ENCODE assay signal across 32 cellular contexts in the genomic region with DNA sequence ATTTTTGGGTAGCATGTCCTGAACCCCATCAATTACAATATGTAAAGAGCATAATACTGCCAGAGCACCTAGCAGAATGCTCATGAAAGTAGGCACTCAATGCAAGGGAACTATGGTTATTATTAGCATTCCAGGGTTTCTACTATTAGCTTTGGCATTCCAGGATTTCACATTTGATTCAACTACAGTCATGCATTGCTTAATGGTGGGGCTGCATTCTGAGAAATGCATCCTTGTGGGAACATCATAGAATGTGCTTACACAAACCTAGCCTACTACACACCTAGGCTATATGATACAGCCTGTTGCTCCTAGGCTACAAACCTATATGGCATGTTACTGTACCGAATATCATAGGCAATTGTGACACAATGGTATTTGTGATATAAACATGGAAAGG.
DNase-seq lines count a peak whose midpoint lies in the region; ATAC-seq, FAIRE-seq and TF ChIP-seq lines count a peak whose summit lies in the region.
"Had no signal": no experiment of that assay in that cellular context is flagged by ENCODE, and none has a peak within 500 bp of the region (broad histone marks: within the 10 kb centered on the region; RNA-seq: fewer than 3 reads in every experiment).

No MANE protein-coding gene starts in this region.

- H4K8ac ChIP-seq in IMR-90 (ENCODE audit: low read depth in 2 of 2, low read length in 2 of 2) = no peak overlapping the region

- no peak overlapping the region for H2BK20ac ChIP-seq in IMR-90 (ENCODE audit: low read depth, low read length)

- no peak overlapping the region for H2AK9ac ChIP-seq in IMR-90 (replicated peaks; ENCODE audit: low read depth, low read length, poor library complexity)

- BruUV-seq in IMR-90 (replicated peaks; lab: Mats Ljungman, UMichigan) = no TSS peak

- TF ChIP-seq CTCF in IMR-90 (conservative IDR thresholded peaks at IDR 0.05; ENCODE audit: low read depth, low read length) (no peak), Peyer's patch (IDR thresholded peaks at IDR 0.05) (no peak)

- no peak for TF ChIP-seq RAD21 in IMR-90 (IDR thresholded peaks at IDR 0.05; ENCODE audit: low read length)

- no peak overlapping the region for H2AK5ac ChIP-seq in IMR-90 (ENCODE audit: low read depth, low read length)

- H3K9me1 ChIP-seq in IMR-90 (ENCODE audit: insufficient read depth, low read length) = no peaks in the 10 kb centered on the region

- dilution Hi-C loops in IMR-90 (cut with HindIII; ENCODE audit: low sequenced_read_pairs, unreplicated experiment) = no loop called here

- H3K23ac ChIP-seq in IMR-90 (ENCODE audit: low read depth, low read length) = no peak overlapping the region

- peak; percentile 57 for ATAC-seq in IMR-90 (ENCODE audit: low read depth)
- ATAC-seq: activated CD4-positive, alpha-beta T cell treated with anti-CD3 and anti-CD28 coated beads for 36 hours; activated naive CD4-positive, alpha-beta T cell treated with anti-CD3 and anti-CD28 coated beads, Interleukin-2, amount 50 U/mL, for 72 hours; esophagus mucosa; GM23338; left lung had no signal

- H3K4me1 ChIP-seq in IMR-90 (ENCODE audit: control insufficient read depth, insufficient read depth, low read length) (peaks cover 3% of the 10 kb centered on the region), Peyer's patch (no peaks in the 10 kb centered on the region)
- H3K4me1 ChIP-seq: left lung, SJSA1, spleen had no signal

- no peak overlapping the region for H3K27ac ChIP-seq in IMR-90 (ENCODE audit: insufficient read depth, low read length)
- H3K27ac ChIP-seq in Peyer's patch = no peak overlapping the region
- H3K27ac ChIP-seq: coronary artery, left lung, right atrium auricular region, SJSA1, spleen, tibial artery, VCaP had no signal

- no peak overlapping the region for H2BK15ac ChIP-seq in IMR-90 (ENCODE audit: low read depth, low read length)

- H2BK120ac ChIP-seq in IMR-90 (ENCODE audit: low read depth, low read length) = no peak overlapping the region

- POLR2A ChIA-PET in IMR-90 (lab: Charles Lee; ENCODE audit: unreplicated experiment) = no interaction called here

- no peak overlapping the region for H3K14ac ChIP-seq in IMR-90 (replicated peaks; ENCODE audit: low read depth, low read length)

- TF ChIP-seq POLR2A in IMR-90 (IDR thresholded peaks at IDR 0.05; ENCODE audit: low read depth, low read length) = no peak
- no peak for TF ChIP-seq POLR2A in Peyer's patch (IDR thresholded peaks at IDR 0.05)

- no peak overlapping the region for H4K5ac ChIP-seq in IMR-90 (ENCODE audit: low read depth, low read length)

- no peak overlapping the region for H4K91ac ChIP-seq in IMR-90 (ENCODE audit: insufficient read depth, low read depth, low read length)

- no peak overlapping the region for H2BK5ac ChIP-seq in IMR-90 (ENCODE audit: low read depth, low read length, poor library complexity, severe bottlenecking)

- no peak overlapping the region for H3K56ac ChIP-seq in IMR-90 (ENCODE audit: extremely low read depth, insufficient read depth, low read length)

- H3K79me1 ChIP-seq in IMR-90 (ENCODE audit: low read depth in 1 of 2, low read length in 2 of 2) = no peaks in the 10 kb centered on the region

- DNase-seq in AG20443 (ENCODE audit: low spot score) (peak; percentile 27), IMR-90 (peak; percentile 71), fibroblast of gingiva (ENCODE audit: low read depth) (peak; percentile 12), non-pigmented ciliary epithelial cell (ENCODE audit: low read depth) (peak; percentile 8), Peyer's patch (no peak), midbrain (lab: John Stamatoyannopoulos, UW) (no peak), GM19239 (ENCODE audit: insufficient read length, low spot score) (no peak)
- DNase-seq in stimulated activated CD4-positive, alpha-beta T cell treated with anti-CD3 and anti-CD28 coated beads, Interleukin-4, amount 100 ng/mL, for 24 hours = no peak
- DNase-seq: activated CD4-positive, alpha-beta T cell treated with anti-CD3 and anti-CD28 coated beads for 36 hours; anterior cingulate cortex; C1 segment of cervical spinal cord; endodermal cell; GDM1; hypothalamus; KBM-7; left lung; mesendoderm; NCI-H1105; NCI-H187 treated with DMSO at 0.1 percent for 48 hours; NCI-H2171 treated with DMSO at 0.1 percent for 48 hours; NCI-H510A; RPMI8226; spleen; T-helper 9 cell; tibial artery had no signal

- no peaks in the 10 kb centered on the region for H3K36me3 ChIP-seq in IMR-90 (ENCODE audit: control insufficient read depth, insufficient read depth, low read length)
- H3K36me3 ChIP-seq in Peyer's patch = no peaks in the 10 kb centered on the region
- H3K36me3 ChIP-seq: left lung, right atrium auricular region, SJSA1, spleen, tibial artery had no signal

- intact Hi-C loops in IMR-90 (cut with micrococcal nuclease) = no loop called here

- no peak overlapping the region for H3K9ac ChIP-seq in IMR-90 (ENCODE audit: low read depth, low read length)

- FAIRE-seq in GM19239 (lab: Jason Lieb, UNC) = no peak

- no peaks in the 10 kb centered on the region for H4K20me1 ChIP-seq in IMR-90 (ENCODE audit: insufficient read depth, low read length)

- H3K4me2 ChIP-seq in IMR-90 (ENCODE audit: low read depth, low read length) = peak overlapping the region; percentile 42; the same call in 1 of the 2 replicates
- H3K4me2 ChIP-seq: GM23338 had no signal

- CTCF ChIA-PET in IMR-90 (lab: Yijun Ruan, JAX) = no interaction called here

- no peak overlapping the region for H3K18ac ChIP-seq in IMR-90 (ENCODE audit: low read depth, low read length)

- no peak overlapping the region for H3K4ac ChIP-seq in IMR-90 (ENCODE audit: low read depth, low read length)

- WGBS in IMR-90 (ENCODE audit: extremely low coverage in 2 of 2, insufficient read length in 1 of 2), 2 experiments = no CpG with 5 or more reads among the region's 1 CpG

- H3K27me3 ChIP-seq in IMR-90 (ENCODE audit: control insufficient read depth, insufficient read depth, low read length) (peaks cover 27% of the 10 kb centered on the region), Peyer's patch (no peaks in the 10 kb centered on the region)
- H3K27me3 ChIP-seq: left lung, right atrium auricular region, SJSA1, spleen, tibial artery had no signal

- H3K4me3 ChIP-seq in IMR-90 (ENCODE audit: insufficient read depth, low read depth, low read length) (no peak overlapping the region), Peyer's patch (no peak overlapping the region)
- H3K4me3 ChIP-seq: coronary artery, GM23338, left lung, right atrium auricular region, SJSA1, spleen, tibial artery had no signal

- H3K9me3 ChIP-seq in IMR-90 (ENCODE audit: control insufficient read depth, insufficient read depth, low read length) (no peaks in the 10 kb centered on the region), Peyer's patch (no peaks in the 10 kb centered on the region)
- H3K9me3 ChIP-seq: left lung, right atrium auricular region, spleen, tibial artery had no signal

- in situ Hi-C loops in IMR-90 (cut with MboI; ENCODE audit: low sequenced_read_pairs) = no loop called here

- no peak overlapping the region for H2AFZ ChIP-seq in IMR-90 (replicated peaks; ENCODE audit: low read length, poor library complexity)
- H2AFZ ChIP-seq: GM23338 had no signal

TF ChIP-seq in IMR-90, 13 proteins besides CTCF, POLR2A, EP300 and RAD21:
- TF ChIP-seq MAZ (IDR thresholded peaks at IDR 0.05; ENCODE audit: borderline replicate concordance, low read depth, low read length) (no peak), CEBPB (IDR thresholded peaks at IDR 0.05; ENCODE audit: low read depth, low read length) (peak; percentile 77)

Comparison
In these comparisons a context has a peak if more than half of its experiments do, and no peak if none do; other contexts are left out.
1. DNase-seq: peak in AG20443 (single experiment), IMR-90 (single experiment), fibroblast of gingiva (single experiment) and non-pigmented ciliary epithelial cell (single experiment); none in Peyer's patch (0 of 3), stimulated activated CD4-positive, alpha-beta T cell treated with anti-CD3 and anti-CD28 coated beads, Interleukin-4, amount 100 ng/mL, for 24 hours (single experiment), midbrain (single experiment) and GM19239 (single experiment).